In genomic region chr2:80473806-80474205, GRCh38 we compare ENCODE assay signal across 20 cellular contexts.
"Had no signal": no experiment of that assay in that cellular context is flagged by ENCODE, and none has a peak within 500 bp of the region (broad histone marks: within the 10 kb centered on the region; RNA-seq: fewer than 3 reads in every experiment).

No MANE protein-coding gene starts in this region.

- H3K36me3 Mint-ChIP-seq: naive thymus-derived CD8-positive, alpha-beta T cell had no signal

- H3K27ac Mint-ChIP-seq: activated CD4-positive, alpha-beta T cell treated with anti-CD3 and anti-CD28 coated beads, Interleukin-2, amount 10 ng/mL, durations not matched to agents 7 days and 5 days; activated CD8-positive, alpha-beta T cell treated with anti-CD3 and anti-CD28 coated beads, Interleukin-2, amount 10 ng/mL, durations not matched to agents 7 days and 5 days; activated naive CD4-positive, alpha-beta T cell treated with anti-CD3 and anti-CD28 coated beads for 36 hours; activated T-cell treated with anti-CD3 and anti-CD28 coated beads, Interleukin-2, amount 50 U/mL, for 24 hours; activated T-helper 2 cell treated with anti-CD3 and anti-CD28 coated beads, Interferon-gamma antibody, Interleukin-2, Interleukin-4, amounts not matched to agents 10 μg/mL and 5 μg/mL and 100 μg/mL, durations not matched to agents 14 hours and 24 hours and 36 hours; naive thymus-derived CD8-positive, alpha-beta T cell; T-helper 1 cell treated with Interleukin-12 subunit alpha and Interleukin-12 subunit beta and Interleukin-4 antibody, amounts not matched to agents 30 μg/mL and 1 μg/mL, for 36 hours had no signal

- ATAC-seq: activated CD8-positive, alpha-beta T cell treated with anti-CD3 and anti-CD28 coated beads, Interleukin-2, amount 10 ng/mL, durations not matched to agents 7 days and 5 days; gastroesophageal sphincter; left ventricle myocardium superior; mucosa of descending colon; naive thymus-derived CD8-positive, alpha-beta T cell had no signal

- H3K27me3 Mint-ChIP-seq: activated CD4-positive, alpha-beta T cell treated with anti-CD3 and anti-CD28 coated beads, Interleukin-2, amount 10 ng/mL, durations not matched to agents 7 days and 5 days; activated T-cell treated with anti-CD3 and anti-CD28 coated beads, Interleukin-2, amount 50 U/mL, for 24 hours; naive thymus-derived CD8-positive, alpha-beta T cell had no signal

- H3K4me1 ChIP-seq: colonic mucosa, gastroesophageal sphincter, thyroid gland had no signal

- H3K27me3 ChIP-seq: brain microvascular endothelial cell, colonic mucosa, gastroesophageal sphincter, thyroid gland had no signal

- H3K9me3 ChIP-seq: colonic mucosa, mucosa of descending colon, thyroid gland had no signal

- DNase-seq: activated CD4-positive, alpha-beta T cell treated with anti-CD3 and anti-CD28 coated beads, Interleukin-2, amount 10 ng/mL, durations not matched to agents 7 days and 5 days; activated CD8-positive, alpha-beta T cell treated with anti-CD3 and anti-CD28 coated beads, Interleukin-2, amount 10 ng/mL, durations not matched to agents 7 days and 5 days; activated naive CD4-positive, alpha-beta T cell treated with anti-CD3 and anti-CD28 coated beads for 36 hours; activated T-cell treated with anti-CD3 and anti-CD28 coated beads, Interleukin-2, amount 50 U/mL, for 24 hours; brain microvascular endothelial cell; central memory CD4-positive, alpha-beta T cell; colonic mucosa; erythroblast; left ventricle myocardium superior; mucosa of descending colon; naive thymus-derived CD8-positive, alpha-beta T cell; occipital lobe; stimulated activated CD4-positive, alpha-beta T cell treated with anti-CD3 and anti-CD28 coated beads, Interleukin-12 subunit alpha, Interleukin-12 subunit beta, amount 100 ng/mL, for 4 hours; stimulated activated CD4-positive, alpha-beta T cell treated with anti-CD3 and anti-CD28 coated beads, Interleukin-1b, Interleukin-23, amount 100 ng/mL, for 48 hours; stimulated activated CD8-positive, alpha-beta memory T cell treated with anti-CD3 and anti-CD28 coated beads, Interleukin-4, amount 100 ng/mL, for 48 hours; stimulated activated naive CD4-positive, alpha-beta T cell; thyroid gland had no signal

- H3K4me3 Mint-ChIP-seq: activated CD4-positive, alpha-beta T cell treated with anti-CD3 and anti-CD28 coated beads, Interleukin-2, amount 10 ng/mL, durations not matched to agents 7 days and 5 days; activated CD8-positive, alpha-beta T cell treated with anti-CD3 and anti-CD28 coated beads, Interleukin-2, amount 10 ng/mL, durations not matched to agents 7 days and 5 days; activated naive CD4-positive, alpha-beta T cell treated with anti-CD3 and anti-CD28 coated beads for 36 hours; activated T-cell treated with anti-CD3 and anti-CD28 coated beads, Interleukin-2, amount 50 U/mL, for 24 hours; naive thymus-derived CD8-positive, alpha-beta T cell; T-helper 1 cell treated with Interleukin-12 subunit alpha and Interleukin-12 subunit beta and Interleukin-4 antibody, amounts not matched to agents 30 μg/mL and 1 μg/mL, for 36 hours had no signal

- H3K36me3 ChIP-seq: brain microvascular endothelial cell, colonic mucosa, gastroesophageal sphincter, thyroid gland had no signal

- H3K27ac ChIP-seq: brain microvascular endothelial cell, colonic mucosa, gastroesophageal sphincter, thyroid gland had no signal

- H3K4me3 ChIP-seq: colonic mucosa, gastroesophageal sphincter, mucosa of descending colon, thyroid gland had no signal

- H3K4me1 Mint-ChIP-seq: activated CD4-positive, alpha-beta T cell treated with anti-CD3 and anti-CD28 coated beads, Interleukin-2, amount 10 ng/mL, durations not matched to agents 7 days and 5 days had no signal
